ENCODE assay signal across 23 cellular contexts in the genomic region with DNA sequence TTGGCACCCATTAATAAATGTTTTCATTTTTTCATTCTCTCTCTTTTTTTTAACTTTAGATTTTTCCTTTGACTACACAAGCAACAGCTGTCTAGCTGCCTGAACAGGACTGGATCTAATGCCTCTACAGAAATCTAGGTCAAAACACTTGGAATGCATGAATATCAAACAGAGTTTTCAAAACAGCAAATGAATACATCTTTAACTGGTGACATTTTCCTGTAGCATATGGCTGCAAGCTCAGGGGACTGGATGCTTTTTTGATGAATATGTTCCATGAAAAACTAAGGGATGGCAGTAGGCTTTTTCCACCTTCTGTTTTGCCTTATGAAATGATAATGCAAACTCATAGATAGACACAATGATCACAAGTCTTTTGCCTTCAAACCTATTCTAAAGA.
"Had no signal": no experiment of that assay in that cellular context is flagged by ENCODE, and none has a peak within 500 bp of the region (broad histone marks: within the 10 kb centered on the region; RNA-seq: fewer than 3 reads in every experiment).

No MANE protein-coding gene starts in this region.

- H3K27ac ChIP-seq: left lung, lower lobe of right lung, neural progenitor cell, neutrophil, parathyroid adenoma, spleen, tibial nerve, uterus had no signal

- H3K4me3 ChIP-seq: left lung, lower lobe of right lung, neural progenitor cell, spleen, tibial nerve, uterus had no signal

- H3K36me3 ChIP-seq: left lung, lower lobe of right lung, neural progenitor cell, neutrophil, spleen, tibial nerve, uterus had no signal

- H3K27me3 ChIP-seq: left lung, neural progenitor cell, neutrophil, spleen, tibial nerve, uterus had no signal

- H3K4me1 ChIP-seq: left lung, lower lobe of right lung, neural progenitor cell, parathyroid adenoma, spleen, tibial nerve, uterus had no signal

- FAIRE-seq: islet of Langerhans, kidney, small intestine had no signal

- H3K9me3 ChIP-seq: lower lobe of right lung, neutrophil, uterus had no signal

- DNase-seq: head of caudate nucleus; hypothalamus; kidney; left colon; left lung; lower lobe of right lung; mammary epithelial cell; mesenchymal stem cell; naive B cell; natural killer cell; nephron progenitor cell; occipital lobe; right cardiac atrium; small intestine; spleen; stimulated activated CD4-positive, alpha-beta T cell treated with anti-CD3 and anti-CD28 coated beads, Interleukin-4, amount 100 ng/mL, for 24 hours; stimulated activated naive CD4-positive, alpha-beta T cell; uterus had no signal
